Comparison of ENCODE assay signal across 1 cellular context in genomic region chr12:6332459-6332858, GRCh38.
TF ChIP-seq lines count a peak whose summit lies in the region.

No MANE protein-coding gene starts in this region.

TF ChIP-seq in liver, 16 proteins besides CTCF, POLR2A, EP300 and RAD21:
- TF ChIP-seq SP1 (IDR thresholded peaks at IDR 0.05): no peak
- no peak for TF ChIP-seq RXRA (IDR thresholded peaks at IDR 0.05)
- TF ChIP-seq TAF1 (conservative IDR thresholded peaks at IDR 0.05): no peak
- TF ChIP-seq GABPA (IDR thresholded peaks at IDR 0.05 in 1 of 2, conservative IDR thresholded peaks at IDR 0.05 in 1 of 2): no peak
